Comparison of ENCODE assay signal across 8 cellular contexts in the genomic region with DNA sequence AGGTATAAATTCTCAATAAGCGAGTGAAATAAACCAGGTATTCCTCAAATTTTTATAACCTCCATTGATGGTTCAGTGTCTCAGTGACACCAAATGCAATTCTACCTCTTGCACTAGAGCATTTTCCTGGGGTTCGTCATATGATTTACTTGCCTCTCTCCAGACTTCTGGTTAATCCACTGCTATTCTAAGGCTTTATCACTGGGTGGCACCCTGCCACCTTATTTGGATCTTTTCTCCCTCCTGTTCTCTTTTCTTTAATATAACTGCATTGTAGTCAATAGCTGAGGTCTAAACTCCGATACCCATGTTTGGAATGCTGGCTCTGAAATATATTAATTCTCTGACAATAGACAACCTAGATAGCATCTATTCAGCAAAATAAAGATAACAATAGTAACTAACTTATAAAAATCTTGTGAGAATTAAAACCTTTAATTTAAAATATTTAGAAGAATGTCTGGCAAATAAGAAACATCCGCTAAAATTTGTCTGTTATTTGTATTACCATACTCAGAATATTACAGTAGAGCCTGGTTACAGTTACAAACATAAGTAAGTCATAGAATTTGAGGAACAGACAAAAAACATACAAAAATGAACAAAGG.
A peak's percentile ranks its signal among the peaks of the same experiment; 100 is the strongest.
DNase-seq lines count a peak whose midpoint lies in the region; ATAC-seq, FAIRE-seq and TF ChIP-seq lines count a peak whose summit lies in the region.

No MANE protein-coding gene starts in this region.

- H3K9me3 Mint-ChIP-seq in progenitor cell of endocrine pancreas (ENCODE audit: low read depth) (no peaks in the 10 kb centered on the region), CD14-positive monocyte (no peaks in the 10 kb centered on the region)

- H3K27ac ChIP-seq in OCI-LY7 (ENCODE audit: low read depth, low read length, poor library complexity, severe bottlenecking): no peak overlapping the region

- H3K4me3 ChIP-seq in OCI-LY7 (ENCODE audit: low read depth, low read length, poor library complexity, severe bottlenecking): no peak overlapping the region

- H3K79me2 ChIP-seq in OCI-LY7 (ENCODE audit: insufficient read depth, low read depth, low read length): no peaks in the 10 kb centered on the region

- H3K4me1 Mint-ChIP-seq in progenitor cell of endocrine pancreas (ENCODE audit: low read depth): peaks cover 33% of the 10 kb centered on the region
- H3K4me1 Mint-ChIP-seq in CD14-positive monocyte: no peaks in the 10 kb centered on the region

- H3K4me1 ChIP-seq in OCI-LY7 (ENCODE audit: insufficient read depth, low read length, poor library complexity, severe bottlenecking): no peaks in the 10 kb centered on the region

- intact Hi-C loops in OCI-LY7 (cut with micrococcal nuclease; ENCODE audit: unreplicated experiment) (loop anchor here (10.0 kb wide), 1 partner anchor 210 kb away; no protein-coding TSS in a partner anchor), CD14-positive monocyte (cut with micrococcal nuclease) (no loop called here)

- ATAC-seq in HG02763 (IDR thresholded peaks at IDR 0.05; ENCODE audit: unreplicated experiment) (no peak), HG02970 (IDR thresholded peaks at IDR 0.05; ENCODE audit: low FRiP score, unreplicated experiment) (no peak)

- POLR2A ChIA-PET in OCI-LY7 (lab: Charles Lee): interaction anchor here (0.7 kb wide), 2 partner anchors 25 to 632 kb away, joined by 3 read pairs; no protein-coding TSS in a partner anchor

- no peaks in the 10 kb centered on the region for H3K36me3 ChIP-seq in OCI-LY7 (ENCODE audit: insufficient read depth, low read length)

- BruUV-seq in OCI-LY7 (replicated peaks; lab: Mats Ljungman, UMichigan): no TSS peak

- no peak overlapping the region for H3K4me2 ChIP-seq in OCI-LY7 (ENCODE audit: low read length)

- H2AFZ ChIP-seq in OCI-LY7 (ENCODE audit: low read length): no peak overlapping the region

- FAIRE-seq in endometrium (lab: Jason Lieb, UNC): peak; percentile 12

- H3K9me2 ChIP-seq in OCI-LY7 (ENCODE audit: insufficient read depth, low read length): no peaks in the 10 kb centered on the region

- H3K4me3 Mint-ChIP-seq in progenitor cell of endocrine pancreas (ENCODE audit: low read depth) (no peak overlapping the region), CD14-positive monocyte (no peak overlapping the region)

- H4K20me1 ChIP-seq in OCI-LY7 (ENCODE audit: insufficient read depth, low read length): no peaks in the 10 kb centered on the region

- TF ChIP-seq CTCF in OCI-LY7 (conservative IDR thresholded peaks at IDR 0.05; ENCODE audit: low read length) (peak; percentile 65), progenitor cell of endocrine pancreas (IDR thresholded peaks at IDR 0.05; ENCODE audit: unreplicated experiment) (peak; percentile 78), CD14-positive monocyte (IDR thresholded peaks at IDR 0.05) (no peak)

- H3K27ac Mint-ChIP-seq in progenitor cell of endocrine pancreas (no peak overlapping the region), CD14-positive monocyte (no peak overlapping the region)

- no peaks in the 10 kb centered on the region for H3K27me3 Mint-ChIP-seq in progenitor cell of endocrine pancreas
- H3K27me3 Mint-ChIP-seq in CD14-positive monocyte (ENCODE audit: low read depth in 3 of 3): peaks cover 0 to under 1% (median 0%) of the 10 kb centered on the region in 3 donors

- peak; percentile 71 for DNase-seq in DMS53 treated with DMSO at 0.1 percent for 48 hours (lab: John Stamatoyannopoulos, UW; ENCODE audit: unreplicated experiment)
- DNase-seq in Kasumi-1 (lab: John Stamatoyannopoulos, UW): peak; percentile 74 to 87
- peak; percentile 7 for DNase-seq in OCI-LY7 (ENCODE audit: low spot score)
- peak; percentile 17 for DNase-seq in progenitor cell of endocrine pancreas (ENCODE audit: low spot score, unreplicated experiment)
- no peak for DNase-seq in CD14-positive monocyte (ENCODE audit: low spot score)

- CTCF ChIA-PET in OCI-LY7 (lab: Charles Lee; ENCODE audit: unreplicated experiment): no interaction called here

- H3K9me3 ChIP-seq in OCI-LY7 (ENCODE audit: low read length): no peaks in the 10 kb centered on the region

- H3K36me3 Mint-ChIP-seq in progenitor cell of endocrine pancreas (ENCODE audit: insufficient read depth): no peaks in the 10 kb centered on the region
- H3K36me3 Mint-ChIP-seq in CD14-positive monocyte: no peaks in the 10 kb centered on the region
